9 cellular contexts compared by ENCODE assay signal in genomic region chr9:130445268-130445983, GRCh38. TPM values are rescaled to one million over a fixed set of nuclear protein-coding genes. Genes with fewer than 3 reads are reported as not detected.
DNase-seq lines count a peak whose midpoint lies in the region; ATAC-seq and TF ChIP-seq lines count a peak whose summit lies in the region.
"Had no signal": no experiment of that assay in that cellular context is flagged by ENCODE, and none has a peak within 500 bp of the region (broad histone marks: within the 10 kb centered on the region; RNA-seq: fewer than 3 reads in every experiment).

No MANE protein-coding gene starts in this region.

- no peaks in the 10 kb centered on the region for H3K27me3 ChIP-seq in gastrocnemius medialis

- POLR2A ChIA-PET in WTC11 (lab: Charles Lee): no interaction called here

- H3K27ac ChIP-seq in gastrocnemius medialis: peak overlapping the region; percentile 77 to 86 (median 80)

- in situ Hi-C loops in gastrocnemius medialis (cut with MboI; ENCODE audit: low sequenced_read_pairs in 4 of 4): no loop called here

- intact Hi-C loops in left cardiac atrium (cut with DNase I) (no loop called here), gastrocnemius medialis (cut with DNase I; ENCODE audit: low total_unique reads) (loop anchor here (5.0 to 10.0 kb wide), 2 partner anchors 132 to 389 kb away; partner anchors contain the start of genes ABL1 and FUBP3)

- H3K4me1 Mint-ChIP-seq in WTC11: peaks cover 35% of the 10 kb centered on the region

- H3K36me3 ChIP-seq in gastrocnemius medialis: no peaks in the 10 kb centered on the region

- H3K4me1 ChIP-seq in gastrocnemius medialis: peaks cover 32 to 45% of the 10 kb centered on the region in 2 donors

- no peak for TF ChIP-seq POLR2A in gastrocnemius medialis (IDR thresholded peaks at IDR 0.05)

- no peak overlapping the region for H3K27ac Mint-ChIP-seq in WTC11

- H3K9me3 ChIP-seq in gastrocnemius medialis: no peaks in the 10 kb centered on the region

- peak; percentile 6 for ATAC-seq in WTC11
- peak; percentile 54 to 68 for ATAC-seq in left cardiac atrium
- peak; percentile 42 to 51 for ATAC-seq in gastrocnemius medialis
- no peak for ATAC-seq in GM19324 (IDR thresholded peaks at IDR 0.05; ENCODE audit: low FRiP score, unreplicated experiment)

- H3K4me3 Mint-ChIP-seq in WTC11: peak overlapping the region; percentile 71

- DNase-seq in NCI-H2196 (lab: John Stamatoyannopoulos, UW; ENCODE audit: unreplicated experiment): peak; percentile 26
- no peak for DNase-seq in NCI-H2196 treated with DMSO at 0.1 percent for 48 hours (lab: John Stamatoyannopoulos, UW; ENCODE audit: unreplicated experiment)
- DNase-seq in WTC11 (ENCODE audit: low spot score): no peak
- peak; percentile 81 for DNase-seq in left cardiac atrium
- DNase-seq in gastrocnemius medialis: peak in 1 of 2 donors; percentile 27
- DNase-seq in NCI-H1048 (lab: John Stamatoyannopoulos, UW): no peak
- DNase-seq in NCI-H2081 (lab: John Stamatoyannopoulos, UW): no peak

- peaks cover 9% of the 10 kb centered on the region for H3K36me3 Mint-ChIP-seq in WTC11

- H3K27me3 Mint-ChIP-seq in WTC11 (ENCODE audit: low read depth): peaks cover 37% of the 10 kb centered on the region

- peaks cover 15% of the 10 kb centered on the region for H3K9me3 Mint-ChIP-seq in WTC11

- TF ChIP-seq CTCF in WTC11 (IDR thresholded peaks at IDR 0.05) (no peak), gastrocnemius medialis (IDR thresholded peaks at IDR 0.05 in 4 of 5, conservative IDR thresholded peaks at IDR 0.05 in 1 of 5) (peak in 1 of 5 experiments; percentile 10)

- peak overlapping the region; percentile 62 to 80 (median 75) for H3K4me3 ChIP-seq in gastrocnemius medialis

- CTCF ChIA-PET in WTC11 (lab: Charles Lee): interaction anchor here (0.8 to 2.8 kb wide), 6 partner anchors 8 to 239 kb away, joined by 3 to 25 read pairs (median 4); no protein-coding TSS in a partner anchor

TF ChIP-seq in WTC11, 78 proteins besides CTCF, POLR2A, EP300 and RAD21:
- TF ChIP-seq SP1 (CRISPR knock-in tag; conservative IDR thresholded peaks at IDR 0.05) (no peak; the same call in 1 of the 2 replicates), CBFB (CRISPR knock-in tag; IDR thresholded peaks at IDR 0.05; ENCODE audit: low read depth) (0 out of 2 replicates have a peak, but pooled peaks have one; percentile 43), GABPB1 (CRISPR knock-in tag; IDR thresholded peaks at IDR 0.05) (no peak), ZNF423 (CRISPR knock-in tag; IDR thresholded peaks at IDR 0.05) (peak; percentile 94), NFATC4 (CRISPR knock-in tag; IDR thresholded peaks at IDR 0.05) (no peak)

RNA-seq across cellular contexts. Expression of gene ASS1, which starts 0.7 kb away (rescaled TPM):
- 71.0 to 95.7 TPM (median 74.2 TPM) in 3 replicates for total RNA-seq in WTC11 (2021)
- total RNA-seq in left cardiac atrium: 10 to 100 TPM; 88.1 to 95.0 TPM
- total RNA-seq in gastrocnemius medialis: 10 to 100 TPM; 44.5 to 83.4 (median 68.5) TPM
- total RNA-seq: CD4-positive, CD25-positive, alpha-beta regulatory T cell had no signal

Comparison
In these comparisons a context has a peak if more than half of its experiments do, and no peak if none do; other contexts are left out.
1. DNase-seq: peak in NCI-H2196 (single experiment) and left cardiac atrium (single experiment); none in NCI-H2196 treated with DMSO at 0.1 percent for 48 hours (single experiment), WTC11 (single experiment), NCI-H1048 (single experiment) and NCI-H2081 (0 of 2).